ENCODE assay signal across 8 cellular contexts in genomic region chr1:35076426-35076825, GRCh38. TPM values are rescaled to one million over a fixed set of nuclear protein-coding genes. Genes with fewer than 3 reads are reported as not detected.
DNase-seq lines count a peak whose midpoint lies in the region; FAIRE-seq and TF ChIP-seq lines count a peak whose summit lies in the region.
"Not testable (repeated sequence)": the region's sequence is repeated elsewhere in the genome, so short reads cannot be mapped to it uniquely, and the experiment has no call there.

No MANE protein-coding gene starts in this region.

- H3K27me3 ChIP-seq in bronchial epithelial cell (ENCODE audit: control insufficient read depth, insufficient read depth, low read length): not testable (repeated sequence)

- DNase-seq in A172 (ENCODE audit: low spot score): peak; percentile 8
- peak; percentile 69 for DNase-seq in ELR (ENCODE audit: low read depth)
- DNase-seq in HT1080 (ENCODE audit: low read depth): peak; percentile 94
- DNase-seq in RKO (ENCODE audit: low spot score): peak; percentile 41
- peak; percentile 91 for DNase-seq in amniotic epithelial cell (ENCODE audit: low read depth)
- peak; percentile 84 for DNase-seq in bronchial epithelial cell (ENCODE audit: low read depth)
- peak; percentile 83 for DNase-seq in fibroblast of mammary gland (ENCODE audit: low read depth)
- peak; percentile 87 for DNase-seq in iris pigment epithelial cell (ENCODE audit: low read depth)

- H3K36me3 ChIP-seq in bronchial epithelial cell (ENCODE audit: control insufficient read depth, insufficient read depth, low read length): not testable (repeated sequence)

- TF ChIP-seq CTCF in bronchial epithelial cell (IDR thresholded peaks at IDR 0.05; ENCODE audit: insufficient read depth, low read length, severe bottlenecking); fibroblast of mammary gland (conservative IDR thresholded peaks at IDR 0.05; ENCODE audit: control insufficient read depth, insufficient read depth, low read depth, low read length): not testable (repeated sequence)

- FAIRE-seq in bronchial epithelial cell (lab: Jason Lieb, UNC): not testable (repeated sequence)

- H3K4me3 ChIP-seq in bronchial epithelial cell (ENCODE audit: low read depth, low read length); fibroblast of mammary gland (ENCODE audit: control insufficient read depth, low read depth, low read length): not testable (repeated sequence)

RNA-seq across cellular contexts. Expression of gene ZMYM1, which starts 2.8 kb away (rescaled TPM):
- 12.4 and 13.5 TPM in 2 replicates for total RNA-seq in A172 (2014; rRNA removed; shearing (Covaris generic))
- 16.2 and 19.7 TPM in 2 replicates for total RNA-seq in HT1080 (2014; rRNA removed; shearing (Covaris generic))
- 10.1 and 12.7 TPM in 2 replicates for polyA plus RNA-seq in HT1080 (2015; cell fraction: cytosol; rRNA removed)
- 46.6 and 49.1 TPM in 2 replicates for polyA plus RNA-seq in HT1080 (2015; cell fraction: nucleus; rRNA removed)
- total RNA-seq in bronchial epithelial cell: 21.0 and 23.2 TPM in 2 replicates

RNA-seq across cellular contexts. Expression of gene ZMYM6, which starts 44.7 kb away (rescaled TPM):
- total RNA-seq in A172 (2014; rRNA removed; shearing (Covaris generic)): 6.7 and 8.4 TPM in 2 replicates
- 4.6 and 6.6 TPM in 2 replicates for total RNA-seq in HT1080 (2014; rRNA removed; shearing (Covaris generic))
- 10.2 and 11.6 TPM in 2 replicates for polyA plus RNA-seq in HT1080 (2015; cell fraction: cytosol; rRNA removed)
- 27.1 and 31.7 TPM in 2 replicates for polyA plus RNA-seq in HT1080 (2015; cell fraction: nucleus; rRNA removed)
- total RNA-seq in bronchial epithelial cell: 10.5 and 10.8 TPM in 2 replicates

Comparison
In these comparisons a context has a peak if more than half of its experiments do, and no peak if none do; other contexts are left out.
1. DNase-seq: peak in every context shown above with its lines; median percentile 94 in HT1080; 91 in amniotic epithelial cell; 87 in iris pigment epithelial cell; 84 in bronchial epithelial cell; 83 in fibroblast of mammary gland; 69 in ELR; 41 in RKO; 8 in A172.